In genomic region chr7:158915047-158915714, GRCh38 we compare ENCODE assay signal across 7 cellular contexts. TPM values are rescaled to one million over a fixed set of nuclear protein-coding genes. Genes with fewer than 3 reads are reported as not detected.
DNase-seq lines count a peak whose midpoint lies in the region; FAIRE-seq and TF ChIP-seq lines count a peak whose summit lies in the region.
"Not testable (repeated sequence)": the region's sequence is repeated elsewhere in the genome, so short reads cannot be mapped to it uniquely, and the experiment has no call there.

No MANE protein-coding gene starts in this region.

- BruUV-seq in PC-9 (replicated peaks; lab: Mats Ljungman, UMichigan), result not testable (repeated sequence)

- 0 out of 2 replicates have a peak overlapping the region, but pooled peaks have one; percentile 4 for H3K4me3 ChIP-seq in PC-9
- not testable (repeated sequence) for H3K4me3 ChIP-seq in astrocyte of the cerebellum (ENCODE audit: low read depth, low read length); bronchial epithelial cell (ENCODE audit: low read depth, low read length); epithelial cell of esophagus (ENCODE audit: low read length); neutrophil (ENCODE audit: low read depth in 1 of 2, low read length in 1 of 2)

- not testable (repeated sequence) for H3K27me3 ChIP-seq in PC-9 (ENCODE audit: insufficient read depth, low read depth); bronchial epithelial cell (ENCODE audit: control insufficient read depth, insufficient read depth, low read length); neutrophil

- CTCF ChIA-PET in PC-9 (lab: Charles Lee), result not testable (repeated sequence)

- peak; percentile 31 for FAIRE-seq in GM19239 (lab: Jason Lieb, UNC)
- peak; percentile 99 for FAIRE-seq in bronchial epithelial cell (lab: Jason Lieb, UNC)

- H3K36me3 ChIP-seq in PC-9 (ENCODE audit: low read depth), result peaks cover 20% of the 10 kb centered on the region
- H3K36me3 ChIP-seq in bronchial epithelial cell (ENCODE audit: control insufficient read depth, insufficient read depth, low read length); neutrophil: not testable (repeated sequence)

- TF ChIP-seq CTCF in PC-9 (conservative IDR thresholded peaks at IDR 0.05); astrocyte of the cerebellum (IDR thresholded peaks at IDR 0.05; ENCODE audit: low read depth, low read length, missing control alignments); bronchial epithelial cell (IDR thresholded peaks at IDR 0.05; ENCODE audit: insufficient read depth, low read length, severe bottlenecking); epithelial cell of esophagus (IDR thresholded peaks at IDR 0.05; ENCODE audit: insufficient read depth, low read depth, low read length, missing control alignments); neutrophil (IDR thresholded peaks at IDR 0.05): not testable (repeated sequence)

- H2AFZ ChIP-seq in PC-9, result not testable (repeated sequence)

- H3K9me2 ChIP-seq in PC-9 (ENCODE audit: insufficient read depth), result not testable (repeated sequence)

- H3K79me2 ChIP-seq in PC-9 (ENCODE audit: low read depth), result not testable (repeated sequence)

- H4K20me1 ChIP-seq in PC-9 (ENCODE audit: insufficient read depth), result not testable (repeated sequence)

- POLR2A ChIA-PET in PC-9 (lab: Charles Lee; ENCODE audit: unreplicated experiment), result not testable (repeated sequence)

- DNase-seq in GM19239 (ENCODE audit: insufficient read length, low spot score); PC-9; bronchial epithelial cell (ENCODE audit: low read depth): not testable (repeated sequence)
- DNase-seq in astrocyte of the cerebellum (ENCODE audit: low read depth), result peak; percentile 3
- DNase-seq in epithelial cell of esophagus (ENCODE audit: low read depth), result peak; percentile 7
- DNase-seq in iris pigment epithelial cell (ENCODE audit: low read depth), result peak; percentile 10

- H3K4me1 ChIP-seq in PC-9 (replicated peaks; ENCODE audit: insufficient read depth); neutrophil (ENCODE audit: control insufficient read depth in 1 of 2, insufficient read depth in 1 of 2, low read depth in 1 of 2, low read length in 1 of 2): not testable (repeated sequence)

- peaks cover 15% of the 10 kb centered on the region for H3F3A ChIP-seq in PC-9 (ENCODE audit: insufficient read depth, low read depth)

- not testable (repeated sequence) for H3K4me2 ChIP-seq in PC-9

- in situ Hi-C loops in astrocyte of the cerebellum (cut with HindIII; ENCODE audit: low sequenced_read_pairs), result not testable (repeated sequence)

- H3K27ac ChIP-seq in PC-9, result not testable (repeated sequence)
- H3K27ac ChIP-seq in neutrophil, result peak overlapping the region; percentile 0

- H3K9me3 ChIP-seq in PC-9 (ENCODE audit: insufficient read depth, low read depth), result peaks cover 12% of the 10 kb centered on the region; the same call in 1 of the 2 replicates
- H3K9me3 ChIP-seq in neutrophil, result peaks cover 22% of the 10 kb centered on the region

- intact Hi-C loops in PC-9 (cut with micrococcal nuclease; ENCODE audit: unreplicated experiment), result not testable (repeated sequence)

RNA-seq across cellular contexts. Expression of gene DYNC2I1, which starts 58.8 kb away (rescaled TPM):
- total RNA-seq in PC-9 (2021) (34.8 and 35.4 TPM in 2 replicates), bronchial epithelial cell (5.8 and 7.4 TPM in 2 replicates)
